Comparison of ENCODE assay signal across 8 cellular contexts in genomic region chr10:69572159-69573055, GRCh38. TPM values are rescaled to one million over a fixed set of nuclear protein-coding genes. Genes with fewer than 3 reads are reported as not detected.
A peak's percentile ranks its signal among the peaks of the same experiment; 100 is the strongest.
DNase-seq lines count a peak whose midpoint lies in the region; ATAC-seq, FAIRE-seq and TF ChIP-seq lines count a peak whose summit lies in the region.

No MANE protein-coding gene starts in this region.

- DNase-seq in CD4-positive, alpha-beta T cell: no peak
- DNase-seq in MM.1S (no peak), coronary artery (ENCODE audit: low spot score) (no peak), HFFc6 (no peak), GM20000 (ENCODE audit: low spot score) (no peak), BE2C (no peak), H54 (ENCODE audit: insufficient read length, low spot score) (no peak)

- H3K4me1 ChIP-seq in MM.1S (ENCODE audit: low read length): 0 out of 2 replicates have a peak, but pooled peaks cover 3% of the 10 kb centered on the region
- no peaks in the 10 kb centered on the region for H3K4me1 ChIP-seq in BE2C

- H3F3A ChIP-seq in MM.1S (ENCODE audit: insufficient read depth, low read length): no peaks in the 10 kb centered on the region
- H3F3A ChIP-seq in neural cell (ENCODE audit: insufficient read depth, low read length, poor library complexity, severe bottlenecking): no peaks in the 10 kb centered on the region

- no peaks in the 10 kb centered on the region for H3K36me3 Mint-ChIP-seq in CD4-positive, alpha-beta T cell (ENCODE audit: low read depth)
- H3K36me3 Mint-ChIP-seq in HFFc6 (ENCODE audit: low read depth): no peaks in the 10 kb centered on the region

- no peak overlapping the region for H2AFZ ChIP-seq in MM.1S (ENCODE audit: low read length)
- no peak overlapping the region for H2AFZ ChIP-seq in neural cell (ENCODE audit: low read depth, low read length)

- H3K9ac ChIP-seq in MM.1S (ENCODE audit: low read length): no peak overlapping the region
- peak overlapping the region; percentile 12 for H3K9ac ChIP-seq in neural cell (ENCODE audit: low read length)

- ATAC-seq in CD4-positive, alpha-beta T cell (ENCODE audit: poor library complexity): no peak

- no peak overlapping the region for H3K27ac ChIP-seq in CD4-positive, alpha-beta T cell (ENCODE audit: low read depth, low read length)
- no peak overlapping the region for H3K27ac ChIP-seq in MM.1S (ENCODE audit: low read length)
- no peak overlapping the region for H3K27ac ChIP-seq in coronary artery
- no peak overlapping the region for H3K27ac ChIP-seq in neural cell (ENCODE audit: low read length)

- no peak for TF ChIP-seq EP300 in neural cell (conservative IDR thresholded peaks at IDR 0.05; ENCODE audit: poor library complexity, severe bottlenecking)

- peaks cover 38% of the 10 kb centered on the region for H3K4me1 Mint-ChIP-seq in CD4-positive, alpha-beta T cell (ENCODE audit: low read depth)
- no peaks in the 10 kb centered on the region for H3K4me1 Mint-ChIP-seq in HFFc6 (ENCODE audit: low read depth)

- H3K4me2 ChIP-seq in MM.1S (ENCODE audit: low read depth, low read length) (peak overlapping the region; percentile 35; the same call in 1 of the 2 replicates), neural cell (ENCODE audit: low read length) (no peak overlapping the region)

- H3K4me3 Mint-ChIP-seq in CD4-positive, alpha-beta T cell: peak overlapping the region; percentile 76
- no peak overlapping the region for H3K4me3 Mint-ChIP-seq in HFFc6

- no peak for FAIRE-seq in H54 (lab: Jason Lieb, UNC)

- no peak for TF ChIP-seq POLR2A in H54 (IDR thresholded peaks at IDR 0.05; ENCODE audit: low read depth, low read length)

- peaks cover 98% of the 10 kb centered on the region for H3K27me3 ChIP-seq in CD4-positive, alpha-beta T cell (ENCODE audit: control insufficient read depth, insufficient read depth, low read length)
- H3K27me3 ChIP-seq in MM.1S (replicated peaks; ENCODE audit: insufficient read depth, low read length) (peaks cover 97% of the 10 kb centered on the region), neural cell (ENCODE audit: insufficient read depth, low read depth, low read length) (peaks cover 100% of the 10 kb centered on the region), BE2C (peaks cover 100% of the 10 kb centered on the region)

- H3K27me3 Mint-ChIP-seq in CD4-positive, alpha-beta T cell: peaks cover 90% of the 10 kb centered on the region
- peaks cover 73% of the 10 kb centered on the region for H3K27me3 Mint-ChIP-seq in HFFc6 (ENCODE audit: insufficient read depth)

- H3K9me2 ChIP-seq in MM.1S (replicated peaks; ENCODE audit: insufficient read depth, low read length) (no peaks in the 10 kb centered on the region), neural cell (ENCODE audit: insufficient read depth, low read length) (no peaks in the 10 kb centered on the region)

- H3K79me2 ChIP-seq in MM.1S (ENCODE audit: low read length) (no peaks in the 10 kb centered on the region), neural cell (replicated peaks; ENCODE audit: insufficient read depth, low read length) (no peaks in the 10 kb centered on the region)

- TF ChIP-seq CTCF in CD4-positive, alpha-beta T cell (IDR thresholded peaks at IDR 0.05): no peak
- TF ChIP-seq CTCF in MM.1S (IDR thresholded peaks at IDR 0.05; ENCODE audit: low read length) (no peak), coronary artery (IDR thresholded peaks at IDR 0.05) (no peak), neural cell (IDR thresholded peaks at IDR 0.05; ENCODE audit: poor library complexity, severe bottlenecking) (no peak), HFFc6 (IDR thresholded peaks at IDR 0.05) (no peak), GM20000 (IDR thresholded peaks at IDR 0.05; ENCODE audit: extremely low read depth, missing control alignments) (no peak), BE2C (IDR thresholded peaks at IDR 0.05; ENCODE audit: low read depth, low read length) (no peak)

- H4K20me1 ChIP-seq in MM.1S (ENCODE audit: insufficient read depth, low read length) (no peaks in the 10 kb centered on the region), neural cell (ENCODE audit: insufficient read depth) (no peaks in the 10 kb centered on the region)

- CTCF ChIA-PET in CD4-positive, alpha-beta T cell (lab: Charles Lee): no interaction called here

- intact Hi-C loops in CD4-positive, alpha-beta T cell (cut with DNase I, micrococcal nuclease): no loop called here

- no peaks in the 10 kb centered on the region for H3K9me3 ChIP-seq in CD4-positive, alpha-beta T cell (ENCODE audit: control insufficient read depth, low read length)
- no peaks in the 10 kb centered on the region for H3K9me3 ChIP-seq in MM.1S (replicated peaks; ENCODE audit: insufficient read depth, low read length)
- H3K9me3 ChIP-seq in neural cell (ENCODE audit: low read length): no peaks in the 10 kb centered on the region
- H3K9me3 ChIP-seq in BE2C: no peaks in the 10 kb centered on the region

- POLR2A ChIA-PET in CD4-positive, alpha-beta T cell (lab: Charles Lee): no interaction called here

- H3K36me3 ChIP-seq in MM.1S (replicated peaks; ENCODE audit: insufficient read depth, low read length) (no peaks in the 10 kb centered on the region), neural cell (ENCODE audit: insufficient read depth, low read length) (no peaks in the 10 kb centered on the region), BE2C (no peaks in the 10 kb centered on the region)

- H3K9me3 Mint-ChIP-seq in CD4-positive, alpha-beta T cell: no peaks in the 10 kb centered on the region
- H3K9me3 Mint-ChIP-seq in HFFc6: no peaks in the 10 kb centered on the region

- no peak for TF ChIP-seq RAD21 in neural cell (conservative IDR thresholded peaks at IDR 0.05)

- H3K4me3 ChIP-seq in MM.1S (ENCODE audit: low read length) (no peak overlapping the region), coronary artery (peak overlapping the region; percentile 61), neural cell (ENCODE audit: low read length) (peak overlapping the region; percentile 62), BE2C (ENCODE audit: low read depth, low read length) (no peak overlapping the region)

- no peak overlapping the region for H3K27ac Mint-ChIP-seq in CD4-positive, alpha-beta T cell
- no peak overlapping the region for H3K27ac Mint-ChIP-seq in HFFc6

TF ChIP-seq in neural cell, 6 proteins besides CTCF, POLR2A, EP300 and RAD21:
- TF ChIP-seq MXI1 (conservative IDR thresholded peaks at IDR 0.05; ENCODE audit: poor library complexity, severe bottlenecking) (no peak), SMC3 (conservative IDR thresholded peaks at IDR 0.05; ENCODE audit: poor library complexity) (no peak), TAF1 (IDR thresholded peaks at IDR 0.05; ENCODE audit: low read depth) (no peak), POLR2AphosphoS5 (IDR thresholded peaks at IDR 0.05) (peak; percentile 12), REST (IDR thresholded peaks at IDR 0.05; ENCODE audit: borderline replicate concordance) (no peak), EZH2 (IDR thresholded peaks at IDR 0.05; ENCODE audit: borderline replicate concordance, insufficient read depth, low read length, poor library complexity, severe bottlenecking) (peak; percentile 78)
TF ChIP-seq in neural cell: peak in this region for 2.

RNA-seq across cellular contexts. Expression of gene NEUROG3, which starts 0.8 kb away (rescaled TPM):
- not detected for total RNA-seq in CD4-positive, alpha-beta T cell
- not detected in 2 replicates for polyA plus RNA-seq in neural cell
- not detected in 2 replicates for polyA minus RNA-seq in neural cell
- total RNA-seq in HFFc6 (2021; fragmentation: NEBNext Ultra II Directional; extraction: Animal tissue kit (Norgen Biotek cat#: 25700)): not detected
- not detected for polyA plus RNA-seq in BE2C (2012; ENCODE audit: insufficient read depth, insufficient read length, low read depth)

RNA-seq across cellular contexts. Expression of gene FAM241B, which starts 57.6 kb away (rescaled TPM):
- 10 to 100 TPM; 14.1 to 17.5 TPM for total RNA-seq in CD4-positive, alpha-beta T cell
- 135 TPM in 2 replicates for polyA plus RNA-seq in neural cell
- polyA minus RNA-seq in neural cell: 43.6 and 50.5 TPM in 2 replicates
- total RNA-seq in HFFc6 (2021; fragmentation: NEBNext Ultra II Directional; extraction: Animal tissue kit (Norgen Biotek cat#: 25700)): under 1 TPM in 4 of 6 experiments, not detected in 2; 0.20 to 0.43 (median 0.30) TPM
- polyA plus RNA-seq in BE2C (2012; ENCODE audit: insufficient read depth, insufficient read length, low read depth): 23.3 TPM

Comparison
In these comparisons a context has a peak if more than half of its experiments do, and no peak if none do; other contexts are left out.
1. H3K4me3 ChIP-seq: peak in coronary artery (single experiment) and neural cell (single experiment); none in MM.1S (single experiment) and BE2C (single experiment).
2. RNA of gene FAM241B, which starts 57.6 kb away (total RNA-seq): 14.1 to 17.5 TPM in CD4-positive, alpha-beta T cell; 0.20 to 0.43 TPM in HFFc6; every median in the first group is over 10 times any median in the second.